17 cellular contexts compared by ENCODE assay signal in the genomic region with DNA sequence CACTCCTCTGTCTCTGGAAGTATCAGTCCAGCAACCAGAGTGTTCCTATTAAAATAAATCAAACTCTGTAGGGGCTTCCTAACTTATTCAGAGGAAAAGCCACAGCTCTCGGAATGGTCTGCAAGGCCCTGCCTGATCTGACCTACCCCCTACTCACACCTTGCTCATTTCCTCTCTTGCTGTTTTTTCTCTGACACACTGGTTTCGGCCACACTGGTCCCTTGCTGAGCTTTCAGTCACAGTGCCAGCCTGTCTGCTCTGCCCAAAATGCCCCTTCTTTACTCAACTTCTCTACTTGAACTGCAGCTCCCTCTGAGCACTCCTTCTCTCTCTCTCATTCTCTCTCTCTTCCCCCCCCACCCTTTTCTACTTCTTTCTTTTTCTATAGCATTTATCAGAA.
DNase-seq lines count a peak whose midpoint lies in the region; ATAC-seq, FAIRE-seq and TF ChIP-seq lines count a peak whose summit lies in the region.
"Had no signal": no experiment of that assay in that cellular context is flagged by ENCODE, and none has a peak within 500 bp of the region (broad histone marks: within the 10 kb centered on the region; RNA-seq: fewer than 3 reads in every experiment).

No MANE protein-coding gene starts in this region.

- FAIRE-seq in pancreas (lab: Jason Lieb, UNC) = no peak
- FAIRE-seq: D721Med had no signal

- H3K4me3 ChIP-seq in pancreas = no peak overlapping the region
- H3K4me3 ChIP-seq: esophagus squamous epithelium, uterus had no signal

- H3K4me3 Mint-ChIP-seq in activated CD8-positive, alpha-beta T cell treated with anti-CD3 and anti-CD28 coated beads for 36 hours = no peak overlapping the region
- H3K4me3 Mint-ChIP-seq in activated CD8-positive, alpha-beta T cell treated with anti-CD3 and anti-CD28 coated beads, Interleukin-2, amount 10 ng/mL, durations not matched to agents 7 days and 5 days = no peak overlapping the region
- no peak overlapping the region for H3K4me3 Mint-ChIP-seq in activated T-helper 17 cell treated with anti-CD3 and anti-CD28 coated beads, Interleukin-2, amount 50 U/mL, for 72 hours
- H3K4me3 Mint-ChIP-seq: activated CD4-positive, alpha-beta T cell treated with anti-CD3 and anti-CD28 coated beads, Interleukin-2, amount 10 ng/mL, durations not matched to agents 7 days and 5 days; activated naive CD4-positive, alpha-beta T cell treated with anti-CD3 and anti-CD28 coated beads for 36 hours had no signal

- 92 to 97% methylated on average over 2 of the region's 2 CpGs for WGBS in pancreas, 2 donors

- H3K4me1 ChIP-seq in pancreas = no peaks in the 10 kb centered on the region
- H3K4me1 ChIP-seq: uterus had no signal

- H3K36me3 ChIP-seq in pancreas = no peaks in the 10 kb centered on the region
- H3K36me3 ChIP-seq: uterus had no signal

- H3K36me3 Mint-ChIP-seq in activated CD8-positive, alpha-beta T cell treated with anti-CD3 and anti-CD28 coated beads for 36 hours (ENCODE audit: low read depth) = peaks cover 5% of the 10 kb centered on the region
- H3K36me3 Mint-ChIP-seq in activated CD8-positive, alpha-beta T cell treated with anti-CD3 and anti-CD28 coated beads, Interleukin-2, amount 10 ng/mL, durations not matched to agents 7 days and 5 days (ENCODE audit: low read depth) = peaks cover 21% of the 10 kb centered on the region
- peaks cover 23% of the 10 kb centered on the region for H3K36me3 Mint-ChIP-seq in activated T-helper 17 cell treated with anti-CD3 and anti-CD28 coated beads, Interleukin-2, amount 50 U/mL, for 72 hours (ENCODE audit: low read depth)

- CTCF ChIA-PET in activated CD8-positive, alpha-beta T cell treated with anti-CD3 and anti-CD28 coated beads for 36 hours (lab: Charles Lee) = interaction anchor here (1.4 to 1.6 kb wide), 2 partner anchors 12 to 130 kb away, joined by 3 to 6 read pairs; no protein-coding TSS in a partner anchor
- CTCF ChIA-PET in activated CD8-positive, alpha-beta T cell treated with anti-CD3 and anti-CD28 coated beads, Interleukin-2, amount 10 ng/mL, durations not matched to agents 7 days and 5 days (lab: Charles Lee) = interaction anchor here (1.4 to 1.6 kb wide), 2 partner anchors 10 to 11 kb away, joined by 4 to 5 read pairs; no protein-coding TSS in a partner anchor

- ATAC-seq in activated CD8-positive, alpha-beta T cell treated with anti-CD3 and anti-CD28 coated beads for 36 hours = peak; percentile 61
- ATAC-seq in activated CD8-positive, alpha-beta T cell treated with anti-CD3 and anti-CD28 coated beads, Interleukin-2, amount 10 ng/mL, durations not matched to agents 7 days and 5 days = no peak
- ATAC-seq in HG02763 (IDR thresholded peaks at IDR 0.05; ENCODE audit: unreplicated experiment) (peak; percentile 64), GM21423 (IDR thresholded peaks at IDR 0.05; ENCODE audit: unreplicated experiment) (no peak), pancreas (no peak)
- ATAC-seq in activated T-helper 17 cell treated with anti-CD3 and anti-CD28 coated beads, Interleukin-2, amount 50 U/mL, for 72 hours (replicated peaks) = peak; percentile 94
- ATAC-seq in stimulated activated naive CD8-positive, alpha-beta T cell treated with anti-CD3 and anti-CD28 coated beads, Interleukin-15, Interleukin-2, amounts not matched to agents 100 U/mL and 50 U/mL, for 24 hours = peak; percentile 68

- no peak overlapping the region for H3K27ac ChIP-seq in pancreas
- H3K27ac ChIP-seq: esophagus squamous epithelium, uterus had no signal

- POLR2A ChIA-PET in activated CD8-positive, alpha-beta T cell treated with anti-CD3 and anti-CD28 coated beads for 36 hours (lab: Charles Lee) = no interaction called here
- POLR2A ChIA-PET in activated CD8-positive, alpha-beta T cell treated with anti-CD3 and anti-CD28 coated beads, Interleukin-2, amount 10 ng/mL, durations not matched to agents 7 days and 5 days (lab: Charles Lee) = no interaction called here

- no peak for TF ChIP-seq CTCF in activated CD8-positive, alpha-beta T cell treated with anti-CD3 and anti-CD28 coated beads for 36 hours (IDR thresholded peaks at IDR 0.05)
- TF ChIP-seq CTCF in pancreas (IDR thresholded peaks at IDR 0.05) = no peak

- peaks cover 31% of the 10 kb centered on the region for H3K4me1 Mint-ChIP-seq in activated CD8-positive, alpha-beta T cell treated with anti-CD3 and anti-CD28 coated beads for 36 hours (ENCODE audit: low read depth)
- peaks cover 19% of the 10 kb centered on the region for H3K4me1 Mint-ChIP-seq in activated CD8-positive, alpha-beta T cell treated with anti-CD3 and anti-CD28 coated beads, Interleukin-2, amount 10 ng/mL, durations not matched to agents 7 days and 5 days (ENCODE audit: low read depth)
- H3K4me1 Mint-ChIP-seq in activated T-helper 17 cell treated with anti-CD3 and anti-CD28 coated beads, Interleukin-2, amount 50 U/mL, for 72 hours = peaks cover 12% of the 10 kb centered on the region

- no peaks in the 10 kb centered on the region for H3K27me3 Mint-ChIP-seq in activated CD8-positive, alpha-beta T cell treated with anti-CD3 and anti-CD28 coated beads for 36 hours
- no peaks in the 10 kb centered on the region for H3K27me3 Mint-ChIP-seq in activated CD8-positive, alpha-beta T cell treated with anti-CD3 and anti-CD28 coated beads, Interleukin-2, amount 10 ng/mL, durations not matched to agents 7 days and 5 days (ENCODE audit: low read depth)
- no peaks in the 10 kb centered on the region for H3K27me3 Mint-ChIP-seq in activated T-helper 17 cell treated with anti-CD3 and anti-CD28 coated beads, Interleukin-2, amount 50 U/mL, for 72 hours
- H3K27me3 Mint-ChIP-seq: activated CD4-positive, alpha-beta T cell treated with anti-CD3 and anti-CD28 coated beads, Interleukin-2, amount 10 ng/mL, durations not matched to agents 7 days and 5 days had no signal

- H3K9me3 ChIP-seq in pancreas = no peaks in the 10 kb centered on the region
- H3K9me3 ChIP-seq: esophagus squamous epithelium, uterus had no signal

- H3K27ac Mint-ChIP-seq in activated CD8-positive, alpha-beta T cell treated with anti-CD3 and anti-CD28 coated beads for 36 hours = peak overlapping the region; percentile 47
- H3K27ac Mint-ChIP-seq in activated CD8-positive, alpha-beta T cell treated with anti-CD3 and anti-CD28 coated beads, Interleukin-2, amount 10 ng/mL, durations not matched to agents 7 days and 5 days = no peak overlapping the region
- H3K27ac Mint-ChIP-seq in activated T-helper 17 cell treated with anti-CD3 and anti-CD28 coated beads, Interleukin-2, amount 50 U/mL, for 72 hours = peak overlapping the region; percentile 34
- H3K27ac Mint-ChIP-seq: activated CD4-positive, alpha-beta T cell treated with anti-CD3 and anti-CD28 coated beads, Interleukin-2, amount 10 ng/mL, durations not matched to agents 7 days and 5 days; activated naive CD4-positive, alpha-beta T cell treated with anti-CD3 and anti-CD28 coated beads for 36 hours had no signal

- peak; percentile 16 for DNase-seq in activated CD8-positive, alpha-beta T cell treated with anti-CD3 and anti-CD28 coated beads for 36 hours
- DNase-seq in activated CD8-positive, alpha-beta T cell treated with anti-CD3 and anti-CD28 coated beads, Interleukin-2, amount 10 ng/mL, durations not matched to agents 7 days and 5 days = no peak
- DNase-seq in stimulated activated naive CD8-positive, alpha-beta T cell treated with anti-CD3 and anti-CD28 coated beads, Interleukin-15, Interleukin-2, amounts not matched to agents 100 U/mL and 50 U/mL, for 24 hours = no peak
- no peak for DNase-seq in pancreas
- no peak for DNase-seq in NCI-H1417 (lab: John Stamatoyannopoulos, UW)
- DNase-seq: ACHN; activated CD4-positive, alpha-beta T cell treated with anti-CD3 and anti-CD28 coated beads, Interleukin-2, amount 10 ng/mL, durations not matched to agents 7 days and 5 days; activated naive CD4-positive, alpha-beta T cell treated with anti-CD3 and anti-CD28 coated beads for 36 hours; esophagus squamous epithelium; mammary epithelial cell; NCI-H345; stimulated activated CD4-positive, alpha-beta T cell treated with anti-CD3 and anti-CD28 coated beads, Interleukin-15, amount 100 ng/mL, for 24 hours; uterus had no signal

- intact Hi-C loops in activated CD8-positive, alpha-beta T cell treated with anti-CD3 and anti-CD28 coated beads for 36 hours (cut with micrococcal nuclease) = no loop called here
- intact Hi-C loops in pancreas (cut with DNase I) = no loop called here

- no peaks in the 10 kb centered on the region for H3K27me3 ChIP-seq in pancreas
- H3K27me3 ChIP-seq: esophagus squamous epithelium, uterus had no signal

- H3K9me3 Mint-ChIP-seq in activated CD8-positive, alpha-beta T cell treated with anti-CD3 and anti-CD28 coated beads for 36 hours = no peaks in the 10 kb centered on the region
- no peaks in the 10 kb centered on the region for H3K9me3 Mint-ChIP-seq in activated CD8-positive, alpha-beta T cell treated with anti-CD3 and anti-CD28 coated beads, Interleukin-2, amount 10 ng/mL, durations not matched to agents 7 days and 5 days (ENCODE audit: insufficient read depth)
- no peaks in the 10 kb centered on the region for H3K9me3 Mint-ChIP-seq in activated T-helper 17 cell treated with anti-CD3 and anti-CD28 coated beads, Interleukin-2, amount 50 U/mL, for 72 hours
- H3K9me3 Mint-ChIP-seq: activated CD4-positive, alpha-beta T cell treated with anti-CD3 and anti-CD28 coated beads, Interleukin-2, amount 10 ng/mL, durations not matched to agents 7 days and 5 days; activated naive CD4-positive, alpha-beta T cell treated with anti-CD3 and anti-CD28 coated beads for 36 hours had no signal

Comparison
In these comparisons a context has a peak if more than half of its experiments do, and no peak if none do; other contexts are left out.
1. ATAC-seq: peak in activated CD8-positive, alpha-beta T cell treated with anti-CD3 and anti-CD28 coated beads for 36 hours (single experiment), HG02763 (single experiment), activated T-helper 17 cell treated with anti-CD3 and anti-CD28 coated beads, Interleukin-2, amount 50 U/mL, for 72 hours (single experiment) and stimulated activated naive CD8-positive, alpha-beta T cell treated with anti-CD3 and anti-CD28 coated beads, Interleukin-15, Interleukin-2, amounts not matched to agents 100 U/mL and 50 U/mL, for 24 hours (single experiment); none in activated CD8-positive, alpha-beta T cell treated with anti-CD3 and anti-CD28 coated beads, Interleukin-2, amount 10 ng/mL, durations not matched to agents 7 days and 5 days (single experiment), GM21423 (single experiment) and pancreas (0 of 4).